ENCODE assay signal across 1 cellular context in the genomic region with DNA sequence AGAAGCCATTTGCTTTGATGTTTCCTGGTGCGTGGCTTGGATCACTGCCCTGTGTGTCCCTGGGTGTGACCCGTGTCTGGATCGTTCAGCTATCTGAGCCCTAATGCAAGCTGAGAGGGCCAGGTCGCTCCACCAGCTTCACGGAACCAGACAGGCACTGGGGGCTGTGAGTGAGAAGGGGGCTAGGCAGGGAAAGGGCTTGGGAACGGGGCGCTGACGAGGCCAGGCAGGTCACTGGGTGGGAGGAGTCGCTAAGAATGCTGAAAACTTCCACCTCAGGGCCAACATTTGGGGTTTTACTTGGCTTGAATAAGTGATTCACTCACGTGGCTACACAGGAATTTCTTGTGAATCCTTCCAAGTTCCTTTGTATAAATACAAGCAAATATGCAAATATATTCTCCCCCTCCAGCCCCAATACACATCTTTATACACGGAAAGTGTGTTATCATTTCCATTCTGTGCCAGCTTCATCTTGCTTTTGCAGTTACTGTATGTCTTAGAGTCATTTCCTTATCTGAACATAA.
TF ChIP-seq lines count a peak whose summit lies in the region.

No MANE protein-coding gene starts in this region.

TF ChIP-seq in WTC11, 78 proteins besides CTCF, POLR2A, EP300 and RAD21 (continued from another document):
- no peak for TF ChIP-seq STAT6 (CRISPR knock-in tag; conservative IDR thresholded peaks at IDR 0.05; ENCODE audit: low read depth)
- TF ChIP-seq ESRRA (CRISPR knock-in tag; IDR thresholded peaks at IDR 0.05; ENCODE audit: borderline replicate concordance) = no peak
- no peak for TF ChIP-seq TEAD4 (CRISPR knock-in tag; IDR thresholded peaks at IDR 0.05)
- no peak for TF ChIP-seq MYBL2 (CRISPR knock-in tag; IDR thresholded peaks at IDR 0.05)
- TF ChIP-seq SP1 (CRISPR knock-in tag; conservative IDR thresholded peaks at IDR 0.05) = no peak
- no peak for TF ChIP-seq JUN (CRISPR knock-in tag; IDR thresholded peaks at IDR 0.05)
TF ChIP-seq in WTC11: peak in this region for 0.
